17 cellular contexts compared by ENCODE assay signal in genomic region chr14:58922211-58922940, GRCh38.
DNase-seq lines count a peak whose midpoint lies in the region; ATAC-seq and FAIRE-seq lines count a peak whose summit lies in the region.
"Had no signal": no experiment of that assay in that cellular context is flagged by ENCODE, and none has a peak within 500 bp of the region (broad histone marks: within the 10 kb centered on the region; RNA-seq: fewer than 3 reads in every experiment).

No MANE protein-coding gene starts in this region.

- no peak overlapping the region for H3K23ac ChIP-seq in mesenchymal stem cell (ENCODE audit: low read length in 2 of 2)

- H3K9me3 ChIP-seq in mesenchymal stem cell (ENCODE audit: control insufficient read depth, low read length): peaks cover 3% of the 10 kb centered on the region
- H3K9me3 ChIP-seq: A549 had no signal

- H3K4me1 Mint-ChIP-seq in activated T-cell treated with anti-CD3 and anti-CD28 coated beads, Interleukin-2, amount 50 U/mL, for 4 hours (ENCODE audit: low read depth): no peaks in the 10 kb centered on the region
- H3K4me1 Mint-ChIP-seq: CD14-positive monocyte had no signal

- H2AK5ac ChIP-seq in mesenchymal stem cell (ENCODE audit: low read length, severe bottlenecking): no peak overlapping the region

- peaks cover 0 to 15% of the 10 kb centered on the region in 2 experiments for H3K27me3 ChIP-seq in mesenchymal stem cell (ENCODE audit: control insufficient read depth in 1 of 2, insufficient read depth in 1 of 2, low read length in 2 of 2)

- no peak overlapping the region for H3K9ac ChIP-seq in mesenchymal stem cell (ENCODE audit: low read length)

- H3K18ac ChIP-seq in mesenchymal stem cell (ENCODE audit: low read depth in 1 of 2, low read length in 2 of 2): no peak overlapping the region

- no peaks in the 10 kb centered on the region for H3K79me1 ChIP-seq in mesenchymal stem cell (replicated peaks; ENCODE audit: low read length, poor library complexity, severe bottlenecking)

- H4K8ac ChIP-seq in mesenchymal stem cell (ENCODE audit: low read length): no peak overlapping the region

- intact Hi-C loops in Right ventricle myocardium inferior (cut with DNase I): no loop called here

- H2BK5ac ChIP-seq in mesenchymal stem cell (ENCODE audit: low read depth, low read length, poor library complexity, severe bottlenecking): no peak overlapping the region

- no peak overlapping the region for H3K4me2 ChIP-seq in mesenchymal stem cell (ENCODE audit: low read length, poor library complexity, severe bottlenecking)
- H3K4me2 ChIP-seq: A549 had no signal

- FAIRE-seq in endometrium (lab: Jason Lieb, UNC): peak; percentile 86
- FAIRE-seq: A549, G401.6, H1 had no signal

- no peaks in the 10 kb centered on the region for H3K36me3 ChIP-seq in mesenchymal stem cell (ENCODE audit: control insufficient read depth in 1 of 2, insufficient read depth in 2 of 2, low read depth in 1 of 2, low read length in 2 of 2)

- no peak overlapping the region for H3K4me3 ChIP-seq in mesenchymal stem cell (ENCODE audit: insufficient read depth in 1 of 2, low read depth in 1 of 2, low read length in 2 of 2)
- H3K4me3 ChIP-seq: A549 had no signal

- H2BK12ac ChIP-seq in mesenchymal stem cell (ENCODE audit: low read length in 2 of 2): no peak overlapping the region

- H3K4ac ChIP-seq in mesenchymal stem cell (ENCODE audit: low read depth in 1 of 2, low read length in 2 of 2): no peak overlapping the region

- no peak overlapping the region for H2AFZ ChIP-seq in mesenchymal stem cell (ENCODE audit: low read depth, low read length)

- no peaks in the 10 kb centered on the region for H3K9me3 Mint-ChIP-seq in activated T-cell treated with anti-CD3 and anti-CD28 coated beads, Interleukin-2, amount 50 U/mL, for 4 hours

- peaks cover 11% of the 10 kb centered on the region for H3K27me3 Mint-ChIP-seq in activated T-cell treated with anti-CD3 and anti-CD28 coated beads, Interleukin-2, amount 50 U/mL, for 4 hours (ENCODE audit: low read depth)

- no peak overlapping the region for H3K27ac ChIP-seq in mesenchymal stem cell (ENCODE audit: low read length, poor library complexity, severe bottlenecking)
- H3K27ac ChIP-seq: A549 had no signal

- no peaks in the 10 kb centered on the region for H3K36me3 Mint-ChIP-seq in activated T-cell treated with anti-CD3 and anti-CD28 coated beads, Interleukin-2, amount 50 U/mL, for 4 hours (ENCODE audit: insufficient read depth)
- H3K36me3 Mint-ChIP-seq: CD14-positive monocyte had no signal

- no peak overlapping the region for H3K4me3 Mint-ChIP-seq in activated T-cell treated with anti-CD3 and anti-CD28 coated beads, Interleukin-2, amount 50 U/mL, for 4 hours
- H3K4me3 Mint-ChIP-seq: CD14-positive monocyte had no signal

- no peak overlapping the region for H2BK15ac ChIP-seq in mesenchymal stem cell (ENCODE audit: low read depth, poor library complexity, severe bottlenecking)

- DNase-seq in ELR (ENCODE audit: low read depth): peak; percentile 7
- peak; percentile 10 for DNase-seq in NCI-H226
- DNase-seq in mesenchymal stem cell: peak; percentile 65
- no peak for DNase-seq in activated T-cell treated with anti-CD3 and anti-CD28 coated beads, Interleukin-2, amount 50 U/mL, for 4 hours
- DNase-seq in Right ventricle myocardium inferior (ENCODE audit: missing footprints): no peak
- no peak for DNase-seq in DMS79 (lab: John Stamatoyannopoulos, UW)
- DNase-seq: COR-L47, DMS153, NCI-H1436 treated with DMSO at 0.1 percent for 48 hours, NCI-H748 treated with DMSO at 0.1 percent for 48 hours, PC-3 had no signal

- WGBS in mesenchymal stem cell: no CpG with 5 or more reads among the region's 3 CpGs

- H2BK120ac ChIP-seq in mesenchymal stem cell (ENCODE audit: low read depth, low read length): no peak overlapping the region

- no peak for ATAC-seq in activated T-cell treated with anti-CD3 and anti-CD28 coated beads, Interleukin-2, amount 50 U/mL, for 4 hours
- ATAC-seq in HG03378 (IDR thresholded peaks at IDR 0.05; ENCODE audit: unreplicated experiment) (no peak), Right ventricle myocardium inferior (no peak)
- ATAC-seq: A549, PC-3 had no signal

- H3K14ac ChIP-seq in mesenchymal stem cell (ENCODE audit: low read length in 2 of 2): no peak overlapping the region

- H4K91ac ChIP-seq in mesenchymal stem cell (ENCODE audit: low read length): no peak overlapping the region

- peaks cover 3% of the 10 kb centered on the region for H3K4me1 ChIP-seq in mesenchymal stem cell (ENCODE audit: control insufficient read depth, insufficient read depth, low read depth, low read length)
- H3K4me1 ChIP-seq: A549 had no signal

Comparison
In these comparisons a context has a peak if more than half of its experiments do, and no peak if none do; other contexts are left out.
1. DNase-seq: peak in ELR (single experiment), NCI-H226 (single experiment) and mesenchymal stem cell (single experiment); none in activated T-cell treated with anti-CD3 and anti-CD28 coated beads, Interleukin-2, amount 50 U/mL, for 4 hours (single experiment), Right ventricle myocardium inferior (single experiment) and DMS79 (single experiment).